18 cellular contexts compared by ENCODE assay signal in the genomic region with DNA sequence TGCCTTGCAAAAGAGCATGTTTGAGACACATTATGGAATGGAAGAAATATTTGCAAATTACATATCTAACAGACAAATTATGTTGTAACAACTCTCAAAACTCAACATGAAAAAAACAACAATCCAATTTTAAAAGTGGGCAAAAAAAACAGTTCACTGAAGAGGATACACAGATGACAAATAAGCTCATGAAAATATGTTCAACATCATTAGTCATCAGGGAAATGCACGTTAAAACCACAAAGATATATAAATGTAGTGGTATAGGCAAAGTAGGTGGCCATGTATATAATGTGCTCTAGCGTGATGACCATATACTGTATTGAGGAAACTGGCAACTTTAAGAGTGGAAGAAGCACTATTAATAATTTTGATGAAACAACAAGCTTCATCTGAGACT.
A peak's percentile ranks its signal among the peaks of the same experiment; 100 is the strongest.
DNase-seq lines count a peak whose midpoint lies in the region; ATAC-seq and TF ChIP-seq lines count a peak whose summit lies in the region.
"Had no signal": no experiment of that assay in that cellular context is flagged by ENCODE, and none has a peak within 500 bp of the region (broad histone marks: within the 10 kb centered on the region; RNA-seq: fewer than 3 reads in every experiment).

No MANE protein-coding gene starts in this region.

- H3K27ac ChIP-seq in IMR-90 (ENCODE audit: insufficient read depth, low read length), result no peak overlapping the region
- H3K27ac ChIP-seq: SJCRH30 had no signal

- H3K18ac ChIP-seq in IMR-90 (ENCODE audit: low read depth, low read length), result no peak overlapping the region

- H4K91ac ChIP-seq in IMR-90 (ENCODE audit: insufficient read depth, low read depth, low read length), result no peak overlapping the region

- intact Hi-C loops in IMR-90 (cut with micrococcal nuclease), result no loop called here
- intact Hi-C loops in sciatic nerve (cut with DNase I), result no loop called here

- WGBS in IMR-90 (ENCODE audit: extremely low coverage in 2 of 2, insufficient read length in 1 of 2), 2 experiments, result no CpG with 5 or more reads among the region's 2 CpGs

- H3K14ac ChIP-seq in IMR-90 (replicated peaks; ENCODE audit: low read depth, low read length), result no peak overlapping the region

- H3K36me3 ChIP-seq in IMR-90 (ENCODE audit: control insufficient read depth, insufficient read depth, low read length), result no peaks in the 10 kb centered on the region
- H3K36me3 ChIP-seq: BE2C, SJCRH30 had no signal

- H3K4ac ChIP-seq in IMR-90 (ENCODE audit: low read depth, low read length), result no peak overlapping the region

- DNase-seq in EL (peak; percentile 40), IMR-90 (peak; percentile 23), iris pigment epithelial cell (ENCODE audit: low read depth) (peak; percentile 54), sciatic nerve (ENCODE audit: low spot score) (no peak), A172 (ENCODE audit: low spot score) (no peak)
- DNase-seq in activated CD4-positive, alpha-beta T cell treated with anti-CD3 and anti-CD28 coated beads for 48 hours, result no peak
- DNase-seq: BE2C; CD8-positive, alpha-beta T cell; DND-41; H7; NCI-H1092; NCI-H1694; NCI-H446 treated with DMSO at 0.1 percent for 48 hours; NCI-H774; RPMI8226; SJCRH30 had no signal

- TF ChIP-seq POLR2A in IMR-90 (IDR thresholded peaks at IDR 0.05; ENCODE audit: low read depth, low read length), result no peak

- H3K27me3 ChIP-seq in IMR-90 (ENCODE audit: control insufficient read depth, insufficient read depth, low read length), result no peaks in the 10 kb centered on the region
- H3K27me3 ChIP-seq: SJCRH30 had no signal

- H3K4me2 ChIP-seq in IMR-90 (ENCODE audit: low read depth, low read length), result no peak overlapping the region

- H2AK9ac ChIP-seq in IMR-90 (replicated peaks; ENCODE audit: low read depth, low read length, poor library complexity), result no peak overlapping the region

- dilution Hi-C loops in IMR-90 (cut with HindIII; ENCODE audit: low sequenced_read_pairs, unreplicated experiment), result no loop called here

- CTCF ChIA-PET in IMR-90 (lab: Yijun Ruan, JAX), result interaction anchor here (0.6 kb wide), 1 partner anchor 774 kb away, joined by 3 read pairs; no protein-coding TSS in a partner anchor

- H2AFZ ChIP-seq in IMR-90 (replicated peaks; ENCODE audit: low read length, poor library complexity), result no peak overlapping the region

- H3K9me3 Mint-ChIP-seq in activated T-helper 17 cell treated with anti-CD3 and anti-CD28 coated beads, Interleukin-2, amount 50 U/mL, for 72 hours, result no peaks in the 10 kb centered on the region
- H3K9me3 Mint-ChIP-seq: CD8-positive, alpha-beta T cell had no signal

- H4K8ac ChIP-seq in IMR-90 (ENCODE audit: low read depth in 2 of 2, low read length in 2 of 2), result no peak overlapping the region

- no peak overlapping the region for H2BK15ac ChIP-seq in IMR-90 (ENCODE audit: low read depth, low read length)

- H3K4me1 Mint-ChIP-seq in activated T-helper 17 cell treated with anti-CD3 and anti-CD28 coated beads, Interleukin-2, amount 50 U/mL, for 72 hours, result no peaks in the 10 kb centered on the region

- peaks cover 0 to 12% of the 10 kb centered on the region in 2 experiments; a peak in 2 of 4 replicates for H3K79me1 ChIP-seq in IMR-90 (ENCODE audit: low read depth in 1 of 2, low read length in 2 of 2)

- peaks cover 13% of the 10 kb centered on the region; the same call in 1 of the 2 replicates for H3K9me1 ChIP-seq in IMR-90 (ENCODE audit: insufficient read depth, low read length)

- ATAC-seq in IMR-90 (ENCODE audit: low read depth), result no peak
- peak; percentile 39 for ATAC-seq in activated T-helper 17 cell treated with anti-CD3 and anti-CD28 coated beads, Interleukin-2, amount 50 U/mL, for 72 hours (replicated peaks)
- no peak for ATAC-seq in HG03565 (IDR thresholded peaks at IDR 0.05; ENCODE audit: unreplicated experiment)
- ATAC-seq in sciatic nerve, result no peak
- ATAC-seq: CD8-positive, alpha-beta T cell had no signal

- no peak for TF ChIP-seq RAD21 in IMR-90 (IDR thresholded peaks at IDR 0.05; ENCODE audit: low read length)

- H4K20me1 ChIP-seq in IMR-90 (ENCODE audit: insufficient read depth, low read length), result no peaks in the 10 kb centered on the region

- H2BK5ac ChIP-seq in IMR-90 (ENCODE audit: low read depth, low read length, poor library complexity, severe bottlenecking), result peak overlapping the region; percentile 51

- H4K5ac ChIP-seq in IMR-90 (ENCODE audit: low read depth, low read length), result no peak overlapping the region

- H2AK5ac ChIP-seq in IMR-90 (ENCODE audit: low read depth, low read length), result no peak overlapping the region

- POLR2A ChIA-PET in IMR-90 (lab: Charles Lee; ENCODE audit: unreplicated experiment), result interaction anchor here (0.6 kb wide), 1 partner anchor 15 kb away, joined by 3 read pairs; no protein-coding TSS in a partner anchor

- no peak overlapping the region for H3K9ac ChIP-seq in IMR-90 (ENCODE audit: low read depth, low read length)

- no peak for TF ChIP-seq CTCF in IMR-90 (conservative IDR thresholded peaks at IDR 0.05; ENCODE audit: low read depth, low read length)

- no peaks in the 10 kb centered on the region for H3K36me3 Mint-ChIP-seq in activated T-helper 17 cell treated with anti-CD3 and anti-CD28 coated beads, Interleukin-2, amount 50 U/mL, for 72 hours (ENCODE audit: low read depth)
- H3K36me3 Mint-ChIP-seq: CD8-positive, alpha-beta T cell had no signal

- no peak overlapping the region for H2BK20ac ChIP-seq in IMR-90 (ENCODE audit: low read depth, low read length)

- H3K4me3 Mint-ChIP-seq in activated T-helper 17 cell treated with anti-CD3 and anti-CD28 coated beads, Interleukin-2, amount 50 U/mL, for 72 hours, result no peak overlapping the region
- H3K4me3 Mint-ChIP-seq: CD8-positive, alpha-beta T cell had no signal

- H3K27ac Mint-ChIP-seq in activated T-helper 17 cell treated with anti-CD3 and anti-CD28 coated beads, Interleukin-2, amount 50 U/mL, for 72 hours, result no peak overlapping the region
- H3K27ac Mint-ChIP-seq: CD8-positive, alpha-beta T cell had no signal

- in situ Hi-C loops in IMR-90 (cut with MboI; ENCODE audit: low sequenced_read_pairs), result no loop called here

- H3K4me3 ChIP-seq in IMR-90 (ENCODE audit: insufficient read depth, low read depth, low read length), result no peak overlapping the region
- H3K4me3 ChIP-seq: SJCRH30 had no signal

- H3K23ac ChIP-seq in IMR-90 (ENCODE audit: low read depth, low read length), result no peak overlapping the region

- peaks cover 20% of the 10 kb centered on the region for H3K27me3 Mint-ChIP-seq in activated T-helper 17 cell treated with anti-CD3 and anti-CD28 coated beads, Interleukin-2, amount 50 U/mL, for 72 hours

- H2BK120ac ChIP-seq in IMR-90 (ENCODE audit: low read depth, low read length), result no peak overlapping the region

- no peak overlapping the region for H3K56ac ChIP-seq in IMR-90 (ENCODE audit: extremely low read depth, insufficient read depth, low read length)

- H3K9me3 ChIP-seq in IMR-90 (ENCODE audit: control insufficient read depth, insufficient read depth, low read length), result no peaks in the 10 kb centered on the region
- H3K9me3 ChIP-seq: BE2C, SJCRH30 had no signal

- no TSS peak for BruUV-seq in IMR-90 (replicated peaks; lab: Mats Ljungman, UMichigan)

- H3K4me1 ChIP-seq in IMR-90 (ENCODE audit: control insufficient read depth, insufficient read depth, low read length), result peaks cover 25% of the 10 kb centered on the region
- H3K4me1 ChIP-seq: BE2C had no signal

TF ChIP-seq in IMR-90, 13 proteins besides CTCF, POLR2A, EP300 and RAD21:
- no peak for TF ChIP-seq CHD1 (IDR thresholded peaks at IDR 0.05; ENCODE audit: low read depth, low read length)
- TF ChIP-seq FOS (IDR thresholded peaks at IDR 0.05; ENCODE audit: low read depth, low read length), result no peak
- TF ChIP-seq RFX5 (IDR thresholded peaks at IDR 0.05; ENCODE audit: low read depth, low read length), result no peak
- no peak for TF ChIP-seq MAFK (IDR thresholded peaks at IDR 0.05; ENCODE audit: low read depth, low read length)
- TF ChIP-seq SMC3 (IDR thresholded peaks at IDR 0.05; ENCODE audit: low read depth, low read length), result no peak
- TF ChIP-seq CEBPB (IDR thresholded peaks at IDR 0.05; ENCODE audit: low read depth, low read length), result no peak
- no peak for TF ChIP-seq NFE2L2 (IDR thresholded peaks at IDR 0.05; ENCODE audit: low read depth, low read length)
- no peak for TF ChIP-seq MXI1 (IDR thresholded peaks at IDR 0.05; ENCODE audit: borderline replicate concordance, low read depth, low read length)
- TF ChIP-seq, protein P1, sequence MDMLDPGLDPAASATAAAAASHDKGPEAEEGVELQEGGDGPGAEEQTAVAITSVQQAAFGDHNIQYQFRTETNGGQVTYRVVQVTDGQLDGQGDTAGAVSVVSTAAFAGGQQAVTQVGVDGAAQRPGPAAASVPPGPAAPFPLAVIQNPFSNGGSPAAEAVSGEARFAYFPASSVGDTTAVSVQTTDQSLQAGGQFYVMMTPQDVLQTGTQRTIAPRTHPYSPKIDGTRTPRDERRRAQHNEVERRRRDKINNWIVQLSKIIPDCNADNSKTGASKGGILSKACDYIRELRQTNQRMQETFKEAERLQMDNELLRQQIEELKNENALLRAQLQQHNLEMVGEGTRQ (IDR thresholded peaks at IDR 0.05; ENCODE audit: low read depth, low read length), result no peak
- no peak for TF ChIP-seq BHLHE40 (IDR thresholded peaks at IDR 0.05; ENCODE audit: low read depth, low read length)
- TF ChIP-seq, protein P2, sequence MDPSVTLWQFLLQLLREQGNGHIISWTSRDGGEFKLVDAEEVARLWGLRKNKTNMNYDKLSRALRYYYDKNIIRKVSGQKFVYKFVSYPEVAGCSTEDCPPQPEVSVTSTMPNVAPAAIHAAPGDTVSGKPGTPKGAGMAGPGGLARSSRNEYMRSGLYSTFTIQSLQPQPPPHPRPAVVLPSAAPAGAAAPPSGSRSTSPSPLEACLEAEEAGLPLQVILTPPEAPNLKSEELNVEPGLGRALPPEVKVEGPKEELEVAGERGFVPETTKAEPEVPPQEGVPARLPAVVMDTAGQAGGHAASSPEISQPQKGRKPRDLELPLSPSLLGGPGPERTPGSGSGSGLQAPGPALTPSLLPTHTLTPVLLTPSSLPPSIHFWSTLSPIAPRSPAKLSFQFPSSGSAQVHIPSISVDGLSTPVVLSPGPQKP (IDR thresholded peaks at IDR 0.05; ENCODE audit: borderline replicate concordance, low read depth, low read length), result no peak
- TF ChIP-seq RCOR1 (IDR thresholded peaks at IDR 0.05; ENCODE audit: insufficient replicate concordance, low read length), result no peak
- TF ChIP-seq MAZ (IDR thresholded peaks at IDR 0.05; ENCODE audit: borderline replicate concordance, low read depth, low read length), result no peak

Comparison
In these comparisons a context has a peak if more than half of its experiments do, and no peak if none do; other contexts are left out.
1. DNase-seq: peak in EL (single experiment), IMR-90 (single experiment) and iris pigment epithelial cell (single experiment); none in activated CD4-positive, alpha-beta T cell treated with anti-CD3 and anti-CD28 coated beads for 48 hours (single experiment), sciatic nerve (single experiment) and A172 (single experiment).